In genomic region chr5:164233796-164234195, GRCh38 we compare ENCODE assay signal across 23 cellular contexts.
A peak's percentile ranks its signal among the peaks of the same experiment; 100 is the strongest.
DNase-seq lines count a peak whose midpoint lies in the region; ATAC-seq, FAIRE-seq and TF ChIP-seq lines count a peak whose summit lies in the region.
"Had no signal": no experiment of that assay in that cellular context is flagged by ENCODE, and none has a peak within 500 bp of the region (broad histone marks: within the 10 kb centered on the region; RNA-seq: fewer than 3 reads in every experiment).

No MANE protein-coding gene starts in this region.

- H4K8ac ChIP-seq in neuronal stem cell (ENCODE audit: low read depth, low read length) = no peak overlapping the region

- H4K20me1 ChIP-seq in astrocyte (ENCODE audit: insufficient read depth, low read length) = no peaks in the 10 kb centered on the region

- H3K27ac ChIP-seq in astrocyte (ENCODE audit: low read depth, low read length) = no peak overlapping the region
- no peak overlapping the region for H3K27ac ChIP-seq in neuronal stem cell (replicated peaks; ENCODE audit: low read length)
- H3K27ac ChIP-seq: cardiac muscle cell, right lobe of liver had no signal

- peak; percentile 48 for DNase-seq in Caki2 (ENCODE audit: low read depth)
- peak; percentile 83 for DNase-seq in astrocyte (ENCODE audit: low read depth)
- DNase-seq in fibroblast of pulmonary artery (ENCODE audit: low read depth) = peak; percentile 66
- no peak for DNase-seq in neuronal stem cell (ENCODE audit: low spot score)
- no peak for DNase-seq in activated CD8-positive, alpha-beta T cell treated with anti-CD3 and anti-CD28 coated beads for 36 hours
- no peak for DNase-seq in activated CD4-positive, alpha-beta T cell treated with anti-CD3 and anti-CD28 coated beads for 4 hours
- no peak for DNase-seq in cerebellar nuclear complex (lab: John Stamatoyannopoulos, UW)
- DNase-seq: activated CD4-positive, alpha-beta memory T cell treated with anti-CD3 and anti-CD28 coated beads, Interleukin-2, amount 10 ng/mL, durations not matched to agents 7 days and 5 days; activated T-cell treated with anti-CD3 and anti-CD28 coated beads, Interleukin-2, amount 50 U/mL, for 24 hours; effector CD4-positive, alpha-beta T cell; MG63; NCI-H1694; NCI-H446; nucleus accumbens; right lobe of liver; RPMI8226; T-helper 1 cell had no signal

- H2AFZ ChIP-seq in astrocyte (ENCODE audit: low read depth, low read length) (no peak overlapping the region), neuronal stem cell (ENCODE audit: low read length) (peak overlapping the region; percentile 9)

- ATAC-seq in activated CD8-positive, alpha-beta T cell treated with anti-CD3 and anti-CD28 coated beads for 36 hours = no peak
- no peak for ATAC-seq in GM19035 (IDR thresholded peaks at IDR 0.05; ENCODE audit: unreplicated experiment)
- ATAC-seq: activated naive CD4-positive, alpha-beta T cell treated with anti-CD3 and anti-CD28 coated beads, Interleukin-2, amount 50 U/mL, for 72 hours; left lobe of liver had no signal

- H3K14ac ChIP-seq in neuronal stem cell (ENCODE audit: low read length) = no peak overlapping the region

- no peak overlapping the region for H3K4ac ChIP-seq in neuronal stem cell (ENCODE audit: low read length)

- H3K27me3 ChIP-seq in astrocyte (ENCODE audit: insufficient read depth, low read length) = no peaks in the 10 kb centered on the region
- H3K27me3 ChIP-seq in neuronal stem cell (ENCODE audit: control insufficient read depth in 3 of 3, insufficient read depth in 3 of 3, low read depth in 1 of 3, low read length in 3 of 3) = no peaks in the 10 kb centered on the region
- H3K27me3 ChIP-seq: cardiac muscle cell, MG63, right lobe of liver had no signal

- no peak overlapping the region for H2BK12ac ChIP-seq in neuronal stem cell (ENCODE audit: low read length)

- H3K9me3 Mint-ChIP-seq in astrocyte (ENCODE audit: unreplicated experiment) = no peaks in the 10 kb centered on the region
- H3K9me3 Mint-ChIP-seq in activated CD8-positive, alpha-beta T cell treated with anti-CD3 and anti-CD28 coated beads for 36 hours = no peaks in the 10 kb centered on the region
- H3K9me3 Mint-ChIP-seq: stimulated activated naive CD8-positive, alpha-beta T cell treated with anti-CD3 and anti-CD28 coated beads, Interleukin-15, Interleukin-2, amounts not matched to agents 100 ng/mL and 50 ng/mL, for 24 hours had no signal

- no peak overlapping the region for H3K4me2 ChIP-seq in astrocyte (ENCODE audit: low read length)
- no peak overlapping the region for H3K4me2 ChIP-seq in neuronal stem cell (ENCODE audit: insufficient read depth, low read length, poor library complexity, severe bottlenecking)

- no CpG with 5 or more reads among the region's 2 CpGs for WGBS in neuronal stem cell (ENCODE audit: extremely low coverage in 2 of 2, insufficient read length in 2 of 2, insufficient replicate concordance in 1 of 2), 2 donors

- H3K18ac ChIP-seq in neuronal stem cell (ENCODE audit: low read length) = no peak overlapping the region

- H3K36me3 ChIP-seq in astrocyte (ENCODE audit: insufficient read depth, low read length) = no peaks in the 10 kb centered on the region
- H3K36me3 ChIP-seq in neuronal stem cell (replicated peaks in 1 of 2; ENCODE audit: control insufficient read depth in 2 of 2, insufficient read depth in 2 of 2, low read length in 2 of 2) = no peaks in the 10 kb centered on the region
- H3K36me3 ChIP-seq: cardiac muscle cell, MG63, right lobe of liver had no signal

- in situ Hi-C loops in Caki2 (cut with HindIII; ENCODE audit: low pct_unique_long_range_greater_than_20kb, low sequenced_read_pairs) = no loop called here

- POLR2A ChIA-PET in activated CD8-positive, alpha-beta T cell treated with anti-CD3 and anti-CD28 coated beads for 36 hours (lab: Charles Lee) = interaction anchor here (0.6 kb wide), 1 partner anchor 230 kb away, joined by 3 read pairs; no protein-coding TSS in a partner anchor

- H2AK5ac ChIP-seq in neuronal stem cell (ENCODE audit: low read depth, low read length) = no peak overlapping the region

- H3K9ac ChIP-seq in astrocyte (ENCODE audit: low read length) (no peak overlapping the region), neuronal stem cell (ENCODE audit: low read depth, low read length, poor library complexity) (no peak overlapping the region)

- H3K4me3 ChIP-seq in astrocyte (ENCODE audit: insufficient read depth, low read depth, low read length) (no peak overlapping the region), fibroblast of pulmonary artery (replicated peaks; ENCODE audit: low read depth, low read length) (no peak overlapping the region), neuronal stem cell (ENCODE audit: low read length in 2 of 2) (no peak overlapping the region)
- H3K4me3 ChIP-seq: cardiac muscle cell, right lobe of liver had no signal

- TF ChIP-seq CTCF in astrocyte (IDR thresholded peaks at IDR 0.05; ENCODE audit: insufficient read depth, low read depth, low read length) (no peak), fibroblast of pulmonary artery (IDR thresholded peaks at IDR 0.05; ENCODE audit: low read length, missing control alignments) (no peak)
- TF ChIP-seq CTCF in activated CD8-positive, alpha-beta T cell treated with anti-CD3 and anti-CD28 coated beads for 36 hours (IDR thresholded peaks at IDR 0.05) = no peak

- H3K9me3 ChIP-seq in astrocyte (ENCODE audit: insufficient read depth, low read depth, low read length) (no peaks in the 10 kb centered on the region), neuronal stem cell (replicated peaks in 1 of 2; ENCODE audit: control insufficient read depth in 2 of 2, insufficient read depth in 1 of 2, low read depth in 1 of 2, low read length in 2 of 2) (peaks cover 1 to 2% of the 10 kb centered on the region in 2 donors)
- H3K9me3 ChIP-seq: MG63, right lobe of liver had no signal

- H2BK120ac ChIP-seq in neuronal stem cell (ENCODE audit: low read depth, low read length) = no peak overlapping the region

- intact Hi-C loops in activated CD8-positive, alpha-beta T cell treated with anti-CD3 and anti-CD28 coated beads for 36 hours (cut with micrococcal nuclease) = no loop called here

- no peak overlapping the region for H3K23ac ChIP-seq in neuronal stem cell (ENCODE audit: low read depth, low read length, poor library complexity)

- no peak for FAIRE-seq in astrocyte (lab: Jason Lieb, UNC)
- FAIRE-seq: H1 had no signal

- peaks cover 25% of the 10 kb centered on the region for H3K4me1 Mint-ChIP-seq in astrocyte (ENCODE audit: low read depth, unreplicated experiment)
- no peaks in the 10 kb centered on the region for H3K4me1 Mint-ChIP-seq in activated CD8-positive, alpha-beta T cell treated with anti-CD3 and anti-CD28 coated beads for 36 hours (ENCODE audit: low read depth)
- H3K4me1 Mint-ChIP-seq: activated CD4-positive, alpha-beta memory T cell treated with anti-CD3 and anti-CD28 coated beads, Interleukin-2, amount 10 ng/mL, durations not matched to agents 7 days and 5 days had no signal

- no peaks in the 10 kb centered on the region for H3K36me3 Mint-ChIP-seq in astrocyte (ENCODE audit: low read depth, unreplicated experiment)
- H3K36me3 Mint-ChIP-seq in activated CD8-positive, alpha-beta T cell treated with anti-CD3 and anti-CD28 coated beads for 36 hours (ENCODE audit: low read depth) = no peaks in the 10 kb centered on the region

- no peaks in the 10 kb centered on the region for H3K27me3 Mint-ChIP-seq in astrocyte (ENCODE audit: low read depth, unreplicated experiment)
- no peaks in the 10 kb centered on the region for H3K27me3 Mint-ChIP-seq in activated CD8-positive, alpha-beta T cell treated with anti-CD3 and anti-CD28 coated beads for 36 hours
- H3K27me3 Mint-ChIP-seq: activated CD4-positive, alpha-beta memory T cell treated with anti-CD3 and anti-CD28 coated beads, Interleukin-2, amount 10 ng/mL, durations not matched to agents 7 days and 5 days; activated T-cell treated with anti-CD3 and anti-CD28 coated beads, Interleukin-2, amount 50 U/mL, for 24 hours; stimulated activated naive CD8-positive, alpha-beta T cell treated with anti-CD3 and anti-CD28 coated beads, Interleukin-15, Interleukin-2, amounts not matched to agents 100 ng/mL and 50 ng/mL, for 24 hours had no signal

- H4K91ac ChIP-seq in neuronal stem cell (ENCODE audit: low read depth, low read length, poor library complexity) = no peak overlapping the region

- H3K79me2 ChIP-seq in astrocyte (ENCODE audit: insufficient read depth, low read length) = no peaks in the 10 kb centered on the region

- H2BK5ac ChIP-seq in neuronal stem cell (ENCODE audit: low read length) = no peak overlapping the region

- H2BK15ac ChIP-seq in neuronal stem cell (ENCODE audit: low read length) = no peak overlapping the region

- CTCF ChIA-PET in activated CD8-positive, alpha-beta T cell treated with anti-CD3 and anti-CD28 coated beads for 36 hours (lab: Charles Lee) = no interaction called here

- H3K79me1 ChIP-seq in neuronal stem cell (ENCODE audit: low read depth, low read length) = no peaks in the 10 kb centered on the region

- H3K4me1 ChIP-seq in astrocyte (ENCODE audit: insufficient read depth, low read length) (peaks cover 14% of the 10 kb centered on the region), neuronal stem cell (ENCODE audit: control insufficient read depth in 2 of 2, insufficient read depth in 1 of 2, low read depth in 1 of 2, low read length in 2 of 2) (no peaks in the 10 kb centered on the region)
- H3K4me1 ChIP-seq: right lobe of liver had no signal

- no peak overlapping the region for H3K4me3 Mint-ChIP-seq in astrocyte (ENCODE audit: unreplicated experiment)
- H3K4me3 Mint-ChIP-seq in activated CD8-positive, alpha-beta T cell treated with anti-CD3 and anti-CD28 coated beads for 36 hours = no peak overlapping the region
- H3K4me3 Mint-ChIP-seq: activated CD4-positive, alpha-beta memory T cell treated with anti-CD3 and anti-CD28 coated beads, Interleukin-2, amount 10 ng/mL, durations not matched to agents 7 days and 5 days; activated T-cell treated with anti-CD3 and anti-CD28 coated beads, Interleukin-2, amount 50 U/mL, for 24 hours; stimulated activated naive CD8-positive, alpha-beta T cell treated with anti-CD3 and anti-CD28 coated beads, Interleukin-15, Interleukin-2, amounts not matched to agents 100 ng/mL and 50 ng/mL, for 24 hours had no signal

- H3K27ac Mint-ChIP-seq in astrocyte (ENCODE audit: unreplicated experiment) = peak overlapping the region; percentile 62
- H3K27ac Mint-ChIP-seq in activated CD8-positive, alpha-beta T cell treated with anti-CD3 and anti-CD28 coated beads for 36 hours = no peak overlapping the region
- H3K27ac Mint-ChIP-seq: activated CD4-positive, alpha-beta memory T cell treated with anti-CD3 and anti-CD28 coated beads, Interleukin-2, amount 10 ng/mL, durations not matched to agents 7 days and 5 days; activated naive CD4-positive, alpha-beta T cell treated with anti-CD3 and anti-CD28 coated beads, Interleukin-2, amount 50 U/mL, for 72 hours; activated T-cell treated with anti-CD3 and anti-CD28 coated beads, Interleukin-2, amount 50 U/mL, for 24 hours; stimulated activated naive CD8-positive, alpha-beta T cell treated with anti-CD3 and anti-CD28 coated beads, Interleukin-15, Interleukin-2, amounts not matched to agents 100 ng/mL and 50 ng/mL, for 24 hours had no signal

Comparison
In these comparisons a context has a peak if more than half of its experiments do, and no peak if none do; other contexts are left out.
1. DNase-seq: peak in Caki2 (single experiment), astrocyte (single experiment) and fibroblast of pulmonary artery (single experiment); none in neuronal stem cell (single experiment), activated CD8-positive, alpha-beta T cell treated with anti-CD3 and anti-CD28 coated beads for 36 hours (single experiment), activated CD4-positive, alpha-beta T cell treated with anti-CD3 and anti-CD28 coated beads for 4 hours (0 of 2) and cerebellar nuclear complex (0 of 2).